In the genomic region with DNA sequence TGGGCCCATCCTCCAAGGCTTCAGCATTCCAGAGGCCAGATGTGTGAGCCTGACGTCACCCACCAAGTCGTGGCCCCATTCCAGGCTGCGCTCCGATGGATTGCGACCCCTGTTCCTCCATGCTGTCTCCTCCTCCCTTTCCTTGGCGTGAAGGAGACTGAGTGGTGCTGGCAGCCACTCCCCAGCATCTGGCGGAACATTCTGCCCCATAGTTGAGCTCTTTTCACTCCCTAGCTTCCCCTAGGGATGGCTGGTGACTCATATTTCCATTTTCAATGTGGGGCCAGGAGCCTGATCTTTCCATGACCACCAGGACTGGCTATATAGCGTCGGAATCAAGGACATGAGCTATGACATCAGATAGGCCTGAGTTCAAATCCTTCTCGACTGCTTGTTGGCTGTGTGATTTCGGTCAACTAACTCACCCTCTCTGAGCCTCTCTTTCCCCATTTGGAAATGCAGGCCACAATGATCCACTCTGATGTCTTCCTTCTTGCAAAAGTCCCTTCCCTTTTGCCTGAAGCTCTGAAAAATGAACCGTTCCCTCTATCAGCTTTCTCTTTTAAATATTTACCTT, we compare ENCODE assay signal across 8 cellular contexts. TPM values are rescaled to one million over a fixed set of nuclear protein-coding genes. Genes with fewer than 3 reads are reported as not detected.
DNase-seq lines count a peak whose midpoint lies in the region; ATAC-seq lines count a peak whose summit lies in the region.

No MANE protein-coding gene starts in this region.

- H3K27me3 Mint-ChIP-seq in stimulated activated naive CD8-positive, alpha-beta T cell treated with anti-CD3 and anti-CD28 coated beads, Interleukin-15, amount 100 ng/mL, for 72 hours = no peaks in the 10 kb centered on the region

- H3K27ac ChIP-seq in angular gyrus (ENCODE audit: low read depth, low read length) = peak overlapping the region; percentile 27

- DNase-seq in EH (ENCODE audit: low read depth) (peak; percentile 96), left ventricle myocardium superior (peak; percentile 95), renal cortical epithelial cell (ENCODE audit: low read depth) (peak; percentile 84)
- DNase-seq in effector CD8-positive, alpha-beta T cell (lab: John Stamatoyannopoulos, UW) = no peak
- DNase-seq in stimulated activated naive CD8-positive, alpha-beta T cell treated with anti-CD3 and anti-CD28 coated beads, Interleukin-15, amount 100 ng/mL, for 72 hours = no peak
- no peak for DNase-seq in NK-92 treated with Interleukin-12 subunit alpha and Interleukin-12 subunit beta, amount 100 ng/mL, for 24 hours (lab: John Stamatoyannopoulos, UW)

- ATAC-seq in left ventricle myocardium superior = peak; percentile 94
- no peak for ATAC-seq in GM18502 (IDR thresholded peaks at IDR 0.05; ENCODE audit: poor library complexity, unreplicated experiment)
- no peak for ATAC-seq in stimulated activated naive CD8-positive, alpha-beta T cell treated with anti-CD3 and anti-CD28 coated beads, Interleukin-15, amount 100 ng/mL, for 72 hours

- H3K9me3 Mint-ChIP-seq in stimulated activated naive CD8-positive, alpha-beta T cell treated with anti-CD3 and anti-CD28 coated beads, Interleukin-15, amount 100 ng/mL, for 72 hours = no peaks in the 10 kb centered on the region

- no peak overlapping the region for H3K4me3 Mint-ChIP-seq in stimulated activated naive CD8-positive, alpha-beta T cell treated with anti-CD3 and anti-CD28 coated beads, Interleukin-15, amount 100 ng/mL, for 72 hours

- peaks cover 21% of the 10 kb centered on the region for H3K4me1 Mint-ChIP-seq in stimulated activated naive CD8-positive, alpha-beta T cell treated with anti-CD3 and anti-CD28 coated beads, Interleukin-15, amount 100 ng/mL, for 72 hours

- intact Hi-C loops in left ventricle myocardium superior (cut with micrococcal nuclease) = no loop called here

- H3K27ac Mint-ChIP-seq in stimulated activated naive CD8-positive, alpha-beta T cell treated with anti-CD3 and anti-CD28 coated beads, Interleukin-15, amount 100 ng/mL, for 72 hours = no peak overlapping the region

RNA-seq across cellular contexts. Expression of a gene that starts 24.5 kb away (rescaled TPM):
- total RNA-seq in left ventricle myocardium superior (98.9 TPM), renal cortical epithelial cell (203 and 294 TPM in 2 replicates)

RNA-seq across cellular contexts. Expression of a gene that starts 38.6 kb away (rescaled TPM):
- total RNA-seq in left ventricle myocardium superior = 81.4 TPM
- total RNA-seq in renal cortical epithelial cell = 143 and 240 TPM in 2 replicates

Comparison
In these comparisons a context has a peak if more than half of its experiments do, and no peak if none do; other contexts are left out.
1. DNase-seq: peak in EH (single experiment), left ventricle myocardium superior (single experiment) and renal cortical epithelial cell (single experiment); none in effector CD8-positive, alpha-beta T cell (single experiment), stimulated activated naive CD8-positive, alpha-beta T cell treated with anti-CD3 and anti-CD28 coated beads, Interleukin-15, amount 100 ng/mL, for 72 hours (0 of 2) and NK-92 treated with Interleukin-12 subunit alpha and Interleukin-12 subunit beta, amount 100 ng/mL, for 24 hours (single experiment).